Comparison of ENCODE assay signal across 10 cellular contexts in genomic region chr14:63896278-63896720, GRCh38. TPM values are rescaled to one million over a fixed set of nuclear protein-coding genes. Genes with fewer than 3 reads are reported as not detected.
DNase-seq lines count a peak whose midpoint lies in the region; ATAC-seq and TF ChIP-seq lines count a peak whose summit lies in the region.
"Had no signal": no experiment of that assay in that cellular context is flagged by ENCODE, and none has a peak within 500 bp of the region (broad histone marks: within the 10 kb centered on the region; RNA-seq: fewer than 3 reads in every experiment).

No MANE protein-coding gene starts in this region.

- 34% methylated on average over 4 of the region's 4 CpGs for WGBS in esophagus muscularis mucosa
- WGBS in ovary, 3 donors = 2 to 4% (median 2%) methylated on average over 4 of the region's 4 CpGs

- TF ChIP-seq CTCF in esophagus muscularis mucosa (IDR thresholded peaks at IDR 0.05) (no peak), ovary (IDR thresholded peaks at IDR 0.05) (no peak)

- H3K4me3 Mint-ChIP-seq in activated naive CD4-positive, alpha-beta T cell treated with anti-CD3 and anti-CD28 coated beads, Interleukin-2, amount 10 ng/mL, durations not matched to agents 7 days and 5 days = no peak overlapping the region
- H3K4me3 Mint-ChIP-seq: stimulated activated memory B cell treated with anti-CD40 and anti-IgM and Interleukin-4, amounts not matched to agents 10 μg/mL and 1 μg/mL and 100 μg/mL, for 72 hours had no signal

- peaks cover 75 to 94% (median 87%) of the 10 kb centered on the region in 4 donors for H3K4me1 ChIP-seq in esophagus muscularis mucosa
- peaks cover 17% of the 10 kb centered on the region for H3K4me1 ChIP-seq in ovary (ENCODE audit: insufficient read depth)

- H3K27me3 Mint-ChIP-seq in activated naive CD4-positive, alpha-beta T cell treated with anti-CD3 and anti-CD28 coated beads, Interleukin-2, amount 10 ng/mL, durations not matched to agents 7 days and 5 days = no peaks in the 10 kb centered on the region
- H3K27me3 Mint-ChIP-seq: stimulated activated memory B cell treated with anti-CD40 and anti-IgM and Interleukin-4, amounts not matched to agents 10 μg/mL and 1 μg/mL and 100 μg/mL, for 72 hours had no signal

- peaks cover 4% of the 10 kb centered on the region for H3K9me3 Mint-ChIP-seq in activated naive CD4-positive, alpha-beta T cell treated with anti-CD3 and anti-CD28 coated beads, Interleukin-2, amount 10 ng/mL, durations not matched to agents 7 days and 5 days
- H3K9me3 Mint-ChIP-seq: stimulated activated memory B cell treated with anti-CD40 and anti-IgM and Interleukin-4, amounts not matched to agents 10 μg/mL and 1 μg/mL and 100 μg/mL, for 72 hours had no signal

- DNase-seq in COLO668 (lab: John Stamatoyannopoulos, UW; ENCODE audit: unreplicated experiment) (peak; percentile 56), NCI-H345 (lab: John Stamatoyannopoulos, UW) (peak; percentile 48), esophagus muscularis mucosa (ENCODE audit: extremely low spot score) (no peak), ovary (peak in 4 of 5 donors; percentile 58 to 75 (median 67)), occipital lobe (lab: John Stamatoyannopoulos, UW) (no peak)
- no peak for DNase-seq in activated naive CD4-positive, alpha-beta T cell treated with anti-CD3 and anti-CD28 coated beads, Interleukin-2, amount 10 ng/mL, durations not matched to agents 7 days and 5 days
- DNase-seq: erythroblast had no signal

- no peak for ATAC-seq in GM18858 (IDR thresholded peaks at IDR 0.05; ENCODE audit: unreplicated experiment)
- ATAC-seq in HG03196 (IDR thresholded peaks at IDR 0.05; ENCODE audit: unreplicated experiment) = no peak
- ATAC-seq: stimulated activated memory B cell treated with anti-CD40 and anti-IgM and Interleukin-4, amounts not matched to agents 10 μg/mL and 1 μg/mL and 100 μg/mL, for 72 hours had no signal

- peaks cover 23% of the 10 kb centered on the region for H3K4me1 Mint-ChIP-seq in activated naive CD4-positive, alpha-beta T cell treated with anti-CD3 and anti-CD28 coated beads, Interleukin-2, amount 10 ng/mL, durations not matched to agents 7 days and 5 days

- H3K27ac ChIP-seq in esophagus muscularis mucosa (replicated peaks in 1 of 4) (peak overlapping the region; percentile 56 to 83 (median 76)), ovary (peak overlapping the region in 1 of 2 donors; percentile 22)

- TF ChIP-seq POLR2A in esophagus muscularis mucosa (IDR thresholded peaks at IDR 0.05; ENCODE audit: low read depth) (no peak), ovary (IDR thresholded peaks at IDR 0.05) (no peak)

- no peaks in the 10 kb centered on the region for H3K36me3 ChIP-seq in esophagus muscularis mucosa
- no peaks in the 10 kb centered on the region for H3K36me3 ChIP-seq in ovary

- H3K4me3 ChIP-seq in esophagus muscularis mucosa (peak overlapping the region in 1 of 4 donors; percentile 2), ovary (no peak overlapping the region)

- CTCF ChIA-PET in activated naive CD4-positive, alpha-beta T cell treated with anti-CD3 and anti-CD28 coated beads, Interleukin-2, amount 10 ng/mL, durations not matched to agents 7 days and 5 days (lab: Charles Lee) = no interaction called here

- TF ChIP-seq EP300 in esophagus muscularis mucosa (IDR thresholded peaks at IDR 0.05) (peak; percentile 11), ovary (IDR thresholded peaks at IDR 0.05) (no peak)

- H3K27ac Mint-ChIP-seq in activated naive CD4-positive, alpha-beta T cell treated with anti-CD3 and anti-CD28 coated beads, Interleukin-2, amount 10 ng/mL, durations not matched to agents 7 days and 5 days = no peak overlapping the region
- H3K27ac Mint-ChIP-seq: stimulated activated memory B cell treated with anti-CD40 and anti-IgM and Interleukin-4, amounts not matched to agents 10 μg/mL and 1 μg/mL and 100 μg/mL, for 72 hours had no signal

- peaks cover 24% of the 10 kb centered on the region for H3K36me3 Mint-ChIP-seq in activated naive CD4-positive, alpha-beta T cell treated with anti-CD3 and anti-CD28 coated beads, Interleukin-2, amount 10 ng/mL, durations not matched to agents 7 days and 5 days

- intact Hi-C loops in esophagus muscularis mucosa (cut with DNase I) = no loop called here
- intact Hi-C loops in ovary (cut with DNase I) = no loop called here

- H3K9me3 ChIP-seq in esophagus muscularis mucosa (no peaks in the 10 kb centered on the region), ovary (no peaks in the 10 kb centered on the region)

- H3K27me3 ChIP-seq in esophagus muscularis mucosa (no peaks in the 10 kb centered on the region), ovary (no peaks in the 10 kb centered on the region)

RNA-seq across cellular contexts. Expression of gene SYNE2, which starts 43.5 kb away (rescaled TPM):
- total RNA-seq in esophagus muscularis mucosa (100 to 1,000 TPM in 2 of 4 donors, 10 to 100 TPM in 2; 92.4 to 165 (median 98.3) TPM), ovary (100 to 1,000 TPM; 106 to 262 (median 191) TPM), occipital lobe (94.8 TPM)
- polyA plus RNA-seq in ovary = 100 to 1,000 TPM in 1 of 2 donors, 10 to 100 TPM in 1; 65.1 to 121 TPM

Comparison
In these comparisons a context has a peak if more than half of its experiments do, and no peak if none do; other contexts are left out.
1. DNase-seq: peak in COLO668 (single experiment), NCI-H345 (single experiment) and ovary (4 of 5); none in esophagus muscularis mucosa (single experiment), activated naive CD4-positive, alpha-beta T cell treated with anti-CD3 and anti-CD28 coated beads, Interleukin-2, amount 10 ng/mL, durations not matched to agents 7 days and 5 days (single experiment) and occipital lobe (single experiment).